25 cellular contexts compared by ENCODE assay signal in the genomic region with DNA sequence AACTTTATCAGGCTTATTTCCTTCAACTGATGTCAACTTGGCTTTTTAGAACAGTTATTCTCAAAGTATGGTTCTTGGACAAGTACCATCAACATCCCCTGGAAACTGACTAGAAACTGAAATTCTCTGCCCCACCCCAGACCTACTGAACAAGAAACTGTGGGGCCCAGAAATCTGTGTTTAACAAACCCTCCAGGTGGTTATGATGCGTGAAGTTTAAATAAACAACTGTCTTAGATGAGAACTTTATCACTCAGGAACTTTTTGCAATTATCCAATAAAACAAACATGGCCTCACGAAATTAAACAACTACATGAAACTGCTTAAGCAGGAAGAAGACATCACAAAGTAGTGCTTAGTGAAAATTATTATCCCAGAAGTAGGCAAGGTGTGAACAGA. TPM values are rescaled to one million over a fixed set of nuclear protein-coding genes. Genes with fewer than 3 reads are reported as not detected.
DNase-seq lines count a peak whose midpoint lies in the region; ATAC-seq and TF ChIP-seq lines count a peak whose summit lies in the region.
"Had no signal": no experiment of that assay in that cellular context is flagged by ENCODE, and none has a peak within 500 bp of the region (broad histone marks: within the 10 kb centered on the region; RNA-seq: fewer than 3 reads in every experiment).

No MANE protein-coding gene starts in this region.

- peaks cover 35% of the 10 kb centered on the region for H3K4me1 Mint-ChIP-seq in MCF 10A (ENCODE audit: insufficient read depth, unreplicated experiment)

- H3K9me3 ChIP-seq in breast epithelium (no peaks in the 10 kb centered on the region), adipocyte (ENCODE audit: control insufficient read depth, low read length) (no peaks in the 10 kb centered on the region), skeletal muscle satellite cell (replicated peaks; ENCODE audit: low read length) (no peaks in the 10 kb centered on the region), psoas muscle (no peaks in the 10 kb centered on the region)
- H3K9me3 ChIP-seq: BE2C, heart left ventricle, neutrophil, suprapubic skin had no signal

- no peaks in the 10 kb centered on the region for H4K20me1 ChIP-seq in KMS-11 (ENCODE audit: insufficient read depth)

- POLR2A ChIA-PET in MCF 10A (lab: Yijun Ruan, JAX) = no interaction called here

- H3K27ac ChIP-seq in breast epithelium (no peak overlapping the region), KMS-11 (peak overlapping the region; percentile 4; the same call in 1 of the 2 replicates), psoas muscle (no peak overlapping the region)
- H3K27ac ChIP-seq: brain microvascular endothelial cell, heart left ventricle, HL-60, neutrophil, suprapubic skin had no signal

- no peaks in the 10 kb centered on the region for H3K27me3 ChIP-seq in breast epithelium
- no peaks in the 10 kb centered on the region for H3K27me3 ChIP-seq in KMS-11 (ENCODE audit: insufficient read depth, low read depth)
- no peaks in the 10 kb centered on the region for H3K27me3 ChIP-seq in adipocyte (replicated peaks; ENCODE audit: control insufficient read depth, insufficient read depth, low read length)
- H3K27me3 ChIP-seq in skeletal muscle satellite cell (ENCODE audit: control insufficient read depth, insufficient read depth, low read length) = no peaks in the 10 kb centered on the region
- no peaks in the 10 kb centered on the region for H3K27me3 ChIP-seq in psoas muscle (ENCODE audit: insufficient read depth in 3 of 3, low read length in 2 of 3)
- H3K27me3 ChIP-seq: BE2C, brain microvascular endothelial cell, heart left ventricle, neutrophil, suprapubic skin had no signal

- H3K79me2 ChIP-seq in KMS-11 (ENCODE audit: insufficient read depth, low read depth) = peaks cover 45% of the 10 kb centered on the region

- peak overlapping the region; percentile 8 for H3K27ac Mint-ChIP-seq in MCF 10A (ENCODE audit: low read depth, unreplicated experiment)
- H3K27ac Mint-ChIP-seq: activated naive CD8-positive, alpha-beta T cell treated with anti-CD3 and anti-CD28 coated beads, Interleukin-2, amount 50 U/mL, for 24 hours; WTC11 had no signal

- H3K9ac ChIP-seq in KMS-11 = no peak overlapping the region
- H3K9ac ChIP-seq in adipocyte (ENCODE audit: low read length) = peak overlapping the region; percentile 48
- H3K9ac ChIP-seq in skeletal muscle satellite cell (ENCODE audit: low read depth, low read length) = no peak overlapping the region

- H2AFZ ChIP-seq in KMS-11 (ENCODE audit: low read depth) = no peak overlapping the region

- no peaks in the 10 kb centered on the region for H3K9me3 Mint-ChIP-seq in MCF 10A (ENCODE audit: unreplicated experiment)
- H3K9me3 Mint-ChIP-seq: activated naive CD8-positive, alpha-beta T cell treated with anti-CD3 and anti-CD28 coated beads, Interleukin-2, amount 50 U/mL, for 24 hours; WTC11 had no signal

- H3K27me3 Mint-ChIP-seq in MCF 10A (ENCODE audit: insufficient read depth, unreplicated experiment) = no peaks in the 10 kb centered on the region
- H3K27me3 Mint-ChIP-seq: activated naive CD8-positive, alpha-beta T cell treated with anti-CD3 and anti-CD28 coated beads, Interleukin-2, amount 50 U/mL, for 24 hours had no signal

- H3K4me3 ChIP-seq in breast epithelium (no peak overlapping the region), KMS-11 (IDR thresholded peaks at IDR 0.05; ENCODE audit: insufficient read depth, low read depth, low read length) (no peak overlapping the region), adipocyte (ENCODE audit: low read length) (no peak overlapping the region), skeletal muscle satellite cell (ENCODE audit: low read length) (no peak overlapping the region), psoas muscle (no peak overlapping the region)
- H3K4me3 ChIP-seq: heart left ventricle, suprapubic skin had no signal

- intact Hi-C loops in MCF 10A (cut with micrococcal nuclease) (loop anchor here (5.0 kb wide), 1 partner anchor 653 kb away; the partner anchor contains the start of gene ASNSD1), breast epithelium (cut with DNase I; ENCODE audit: low total_unique reads) (no loop called here), psoas muscle (cut with DNase I) (loop anchor here in 1 of 2 donors (2.0 kb wide), 1 partner anchor 226 kb away; no protein-coding TSS in a partner anchor)

- H3K36me3 Mint-ChIP-seq in MCF 10A (ENCODE audit: insufficient read depth, unreplicated experiment) = no peaks in the 10 kb centered on the region

- CTCF ChIA-PET in MCF 10A (lab: Yijun Ruan, JAX) = interaction anchor here (0.6 to 1.5 kb wide), 6 partner anchors 9 to 301 kb away, joined by 3 to 4 read pairs (median 3); no protein-coding TSS in a partner anchor

- no peak for ATAC-seq in psoas muscle
- ATAC-seq: activated naive CD8-positive, alpha-beta T cell treated with anti-CD3 and anti-CD28 coated beads, Interleukin-2, amount 50 U/mL, for 24 hours; heart left ventricle; WTC11 had no signal

- H3K4me1 ChIP-seq in breast epithelium = peaks cover 0 to 10% of the 10 kb centered on the region in 2 donors
- peaks cover 42% of the 10 kb centered on the region for H3K4me1 ChIP-seq in KMS-11 (ENCODE audit: low read depth, poor library complexity, severe bottlenecking)
- H3K4me1 ChIP-seq in adipocyte (ENCODE audit: control insufficient read depth, insufficient read depth, low read length) = peaks cover 43% of the 10 kb centered on the region
- H3K4me1 ChIP-seq in skeletal muscle satellite cell (ENCODE audit: control insufficient read depth, insufficient read depth, low read length) = peaks cover 21% of the 10 kb centered on the region
- peaks cover 37% of the 10 kb centered on the region for H3K4me1 ChIP-seq in psoas muscle
- H3K4me1 ChIP-seq: BE2C had no signal

- H3K36me3 ChIP-seq in breast epithelium (no peaks in the 10 kb centered on the region), KMS-11 (ENCODE audit: insufficient read depth) (no peaks in the 10 kb centered on the region), adipocyte (ENCODE audit: control insufficient read depth, insufficient read depth, low read length, severe bottlenecking) (peaks cover 9% of the 10 kb centered on the region), skeletal muscle satellite cell (ENCODE audit: insufficient read depth, low read length) (no peaks in the 10 kb centered on the region), psoas muscle (ENCODE audit: insufficient read depth in 1 of 2, low read depth in 1 of 2) (peaks cover 0 to 9% of the 10 kb centered on the region in 2 donors)

- peak overlapping the region; percentile 37 for H3K4me2 ChIP-seq in KMS-11
- peak overlapping the region; percentile 6 for H3K4me2 ChIP-seq in skeletal muscle satellite cell (ENCODE audit: low read length)

- H3K4me3 Mint-ChIP-seq in MCF 10A (ENCODE audit: unreplicated experiment) = no peak overlapping the region
- H3K4me3 Mint-ChIP-seq: activated naive CD8-positive, alpha-beta T cell treated with anti-CD3 and anti-CD28 coated beads, Interleukin-2, amount 50 U/mL, for 24 hours; WTC11 had no signal

- WGBS in psoas muscle, 3 donors = 93 to 97% (median 95%) methylated on average over 2 of the region's 2 CpGs

- no peak for TF ChIP-seq CTCF in MCF 10A (IDR thresholded peaks at IDR 0.05; ENCODE audit: unreplicated experiment)
- TF ChIP-seq CTCF in breast epithelium (IDR thresholded peaks at IDR 0.05) = no peak
- no peak for TF ChIP-seq CTCF in KMS-11 (conservative IDR thresholded peaks at IDR 0.05; ENCODE audit: low read depth, low read length)
- TF ChIP-seq CTCF in psoas muscle (IDR thresholded peaks at IDR 0.05) = no peak

- no peak for TF ChIP-seq POLR2A in breast epithelium (IDR thresholded peaks at IDR 0.05)

- DNase-seq in MCF 10A (ENCODE audit: unreplicated experiment) (no peak), breast epithelium (ENCODE audit: low spot score in 2 of 2) (no peak), adipocyte (ENCODE audit: low read depth) (no peak), ecto neural progenitor cell (ENCODE audit: low spot score) (no peak), NCI-H187 (lab: John Stamatoyannopoulos, UW) (no peak), psoas muscle (no peak)
- DNase-seq: activated CD8-positive, alpha-beta memory T cell treated with anti-CD3 and anti-CD28 coated beads, Interleukin-2, amount 50 U/mL, for 48 hours; activated effector memory CD4-positive, alpha-beta T cell treated with Interleukin-2 at 50 U/mL for 16 hours; activated naive CD8-positive, alpha-beta T cell treated with anti-CD3 and anti-CD28 coated beads, Interleukin-2, amount 50 U/mL, for 24 hours; BE2C; brain microvascular endothelial cell; effector CD8-positive, alpha-beta T cell; heart left ventricle; mammary epithelial cell; NCI-H1436 treated with DMSO at 0.1 percent for 48 hours; NCI-H774; small intestine; stimulated activated CD4-positive, alpha-beta T cell treated with anti-CD3 and anti-CD28 coated beads, Interleukin-1b, Interleukin-23, amount 100 ng/mL, for 48 hours; T1000 had no signal

- BruUV-seq in MCF 10A (replicated peaks; lab: Mats Ljungman, UMichigan) = no TSS peak

RNA-seq across cellular contexts. Expression of gene HIBCH, which starts 4.4 kb away (rescaled TPM):
- total RNA-seq in MCF 10A (2022) = 14.7 and 16.2 TPM in 2 replicates
- total RNA-seq in breast epithelium = 10 to 100 TPM; 22.2 to 31.8 (median 22.9) TPM
- 10.3 and 13.2 TPM in 2 replicates for total RNA-seq in skeletal muscle satellite cell (2012; rRNA removed)
- total RNA-seq in psoas muscle = 10 to 100 TPM; 17.8 to 39.0 (median 28.4) TPM
- 10 to 100 TPM; 17.3 to 22.3 (median 20.0) TPM for polyA plus RNA-seq in psoas muscle

RNA-seq across cellular contexts. Expression of gene INPP1, which starts 28.1 kb away (rescaled TPM):
- total RNA-seq in MCF 10A (2022) = 24.8 and 29.2 TPM in 2 replicates
- 10 to 100 TPM in 2 of 3 donors, 1 to 10 TPM in 1; 7.4 to 24.3 (median 15.5) TPM for total RNA-seq in breast epithelium
- 7.4 and 7.9 TPM in 2 replicates for total RNA-seq in skeletal muscle satellite cell (2012; rRNA removed)
- total RNA-seq in psoas muscle = 10 to 100 TPM; 11.9 to 28.4 (median 16.5) TPM
- 10 to 100 TPM; 16.0 to 24.8 (median 18.0) TPM for polyA plus RNA-seq in psoas muscle
